In genomic region chr6:107576852-107577251, GRCh38 we compare ENCODE assay signal across 18 cellular contexts.
DNase-seq lines count a peak whose midpoint lies in the region; ATAC-seq, FAIRE-seq and TF ChIP-seq lines count a peak whose summit lies in the region.
"Had no signal": no experiment of that assay in that cellular context is flagged by ENCODE, and none has a peak within 500 bp of the region (broad histone marks: within the 10 kb centered on the region; RNA-seq: fewer than 3 reads in every experiment).

No MANE protein-coding gene starts in this region.

- CTCF ChIA-PET in endothelial cell of umbilical vein (lab: Charles Lee) = interaction anchor here (1.0 to 1.4 kb wide), 2 partner anchors 9 to 25 kb away, joined by 3 to 7 read pairs; no protein-coding TSS in a partner anchor

- no peaks in the 10 kb centered on the region for H3K9me1 ChIP-seq in endothelial cell of umbilical vein (replicated peaks; ENCODE audit: control insufficient read depth, extremely low read depth, insufficient read depth, low read length)

- BruUV-seq in endothelial cell of umbilical vein (replicated peaks; lab: Mats Ljungman, UMichigan) = no TSS peak

- DNase-seq in NCI-H82 (lab: John Stamatoyannopoulos, UW) = peak; percentile 46
- no peak for DNase-seq in NCI-H82 treated with DMSO at 0.1 percent for 48 hours (lab: John Stamatoyannopoulos, UW; ENCODE audit: unreplicated experiment)
- peak; percentile 19 for DNase-seq in NCI-H226
- DNase-seq in endothelial cell of umbilical vein (ENCODE audit: low read depth, low spot score) = peak; percentile 50
- no peak for DNase-seq in nephron progenitor cell
- DNase-seq in LoVo (ENCODE audit: low spot score) = no peak
- no peak for DNase-seq in effector CD8-positive, alpha-beta T cell (lab: John Stamatoyannopoulos, UW)
- DNase-seq: activated CD4-positive, alpha-beta T cell treated with anti-CD3 and anti-CD28 coated beads, Interleukin-2, amount 10 ng/mL, durations not matched to agents 7 days and 5 days; Caco-2; NCI-H1048; nucleus accumbens; stimulated activated CD4-positive, alpha-beta T cell treated with anti-CD3 and anti-CD28 coated beads, Interleukin-12 subunit alpha, Interleukin-12 subunit beta, amount 100 ng/mL, for 4 hours; T-helper 1 cell; thyroid gland had no signal

- TF ChIP-seq POLR2A in endothelial cell of umbilical vein (IDR thresholded peaks at IDR 0.05; ENCODE audit: low read depth, low read length) = no peak

- dilution Hi-C loops in endothelial cell of umbilical vein (cut with MboI; ENCODE audit: extremely low pct_ligation_motif_present, low sequenced_read_pairs) = no loop called here

- H3K36me3 Mint-ChIP-seq in nephron progenitor cell (ENCODE audit: low read depth) = peaks cover 70% of the 10 kb centered on the region

- H3K4me2 ChIP-seq in endothelial cell of umbilical vein (ENCODE audit: insufficient read depth, low read length) = no peak overlapping the region

- H3K27me3 ChIP-seq in endothelial cell of umbilical vein (ENCODE audit: control insufficient read depth in 2 of 2, insufficient read depth in 2 of 2, low read length in 2 of 2) = no peaks in the 10 kb centered on the region
- H3K27me3 ChIP-seq: thyroid gland had no signal

- H3K79me2 ChIP-seq in endothelial cell of umbilical vein (ENCODE audit: control insufficient read depth, insufficient read depth, low read length) = no peaks in the 10 kb centered on the region

- H3K9me3 ChIP-seq in endothelial cell of umbilical vein (replicated peaks; ENCODE audit: control insufficient read depth, insufficient read depth, low read length) = no peaks in the 10 kb centered on the region
- H3K9me3 ChIP-seq: Caco-2, thyroid gland had no signal

- FAIRE-seq in endothelial cell of umbilical vein (lab: Jason Lieb, UNC) = no peak
- FAIRE-seq: endometrium had no signal

- H3K27ac Mint-ChIP-seq in nephron progenitor cell = peak overlapping the region; percentile 89
- H3K27ac Mint-ChIP-seq: activated CD4-positive, alpha-beta T cell treated with anti-CD3 and anti-CD28 coated beads, Interleukin-2, amount 10 ng/mL, durations not matched to agents 7 days and 5 days had no signal

- intact Hi-C loops in endothelial cell of umbilical vein (cut with micrococcal nuclease) = no loop called here

- H3K36me3 ChIP-seq in endothelial cell of umbilical vein (ENCODE audit: control insufficient read depth in 2 of 2, extremely low read depth in 1 of 2, insufficient read depth in 2 of 2, low read length in 2 of 2) = no peaks in the 10 kb centered on the region
- H3K36me3 ChIP-seq: thyroid gland had no signal

- POLR2A ChIA-PET in endothelial cell of umbilical vein (lab: Charles Lee) = no interaction called here

- no peak overlapping the region for H3K27ac ChIP-seq in endothelial cell of umbilical vein (ENCODE audit: insufficient read depth, low read depth, low read length)
- H3K27ac ChIP-seq: 22Rv1, thyroid gland had no signal

- peaks cover 75% of the 10 kb centered on the region for H3K4me1 Mint-ChIP-seq in nephron progenitor cell
- H3K4me1 Mint-ChIP-seq: activated CD4-positive, alpha-beta T cell treated with anti-CD3 and anti-CD28 coated beads, Interleukin-2, amount 10 ng/mL, durations not matched to agents 7 days and 5 days had no signal

- no peak overlapping the region for H2AFZ ChIP-seq in endothelial cell of umbilical vein (ENCODE audit: low read depth, low read length)

- H3K27me3 Mint-ChIP-seq in nephron progenitor cell (ENCODE audit: low read depth, poor library complexity) = peaks cover 4% of the 10 kb centered on the region

- H3K4me3 ChIP-seq in endothelial cell of umbilical vein (replicated peaks in 1 of 3; ENCODE audit: insufficient read depth in 1 of 3, low read depth in 1 of 3, low read length in 3 of 3) = no peak overlapping the region
- H3K4me3 ChIP-seq: lung, thyroid gland had no signal

- no peak for ATAC-seq in GM21423 (IDR thresholded peaks at IDR 0.05; ENCODE audit: unreplicated experiment)

- no peak overlapping the region for H3K9ac ChIP-seq in endothelial cell of umbilical vein (replicated peaks; ENCODE audit: extremely low read depth, insufficient read depth, low read length)

- H3K4me3 Mint-ChIP-seq in nephron progenitor cell = no peak overlapping the region
- H3K4me3 Mint-ChIP-seq: activated CD4-positive, alpha-beta T cell treated with anti-CD3 and anti-CD28 coated beads, Interleukin-2, amount 10 ng/mL, durations not matched to agents 7 days and 5 days had no signal

- H3K4me1 ChIP-seq in endothelial cell of umbilical vein (ENCODE audit: control insufficient read depth, extremely low read depth, insufficient read depth, low read length) = no peaks in the 10 kb centered on the region
- H3K4me1 ChIP-seq: Caco-2, thyroid gland had no signal

- no peaks in the 10 kb centered on the region for H4K20me1 ChIP-seq in endothelial cell of umbilical vein (replicated peaks; ENCODE audit: control insufficient read depth, extremely low read depth, insufficient read depth, low read length)

- TF ChIP-seq CTCF in endothelial cell of umbilical vein (IDR thresholded peaks at IDR 0.05; ENCODE audit: extremely low read depth in 1 of 2, insufficient read depth in 1 of 2, low read depth in 1 of 2, low read length in 2 of 2) = no peak
- no peak for TF ChIP-seq CTCF in nephron progenitor cell (IDR thresholded peaks at IDR 0.05)

- no peaks in the 10 kb centered on the region for H3K9me3 Mint-ChIP-seq in nephron progenitor cell
- H3K9me3 Mint-ChIP-seq: activated CD4-positive, alpha-beta T cell treated with anti-CD3 and anti-CD28 coated beads, Interleukin-2, amount 10 ng/mL, durations not matched to agents 7 days and 5 days had no signal

TF ChIP-seq in endothelial cell of umbilical vein, 7 proteins besides CTCF, POLR2A, EP300 and RAD21:
- TF ChIP-seq POLR2AphosphoS5 (IDR thresholded peaks at IDR 0.05; ENCODE audit: insufficient read depth, low read depth, low read length) = no peak
- no peak for TF ChIP-seq MYC (IDR thresholded peaks at IDR 0.05; ENCODE audit: low read depth, low read length)
- no peak for TF ChIP-seq MAX (IDR thresholded peaks at IDR 0.05; ENCODE audit: insufficient read depth, insufficient read length)
- TF ChIP-seq JUN (IDR thresholded peaks at IDR 0.05; ENCODE audit: borderline replicate concordance, insufficient read depth, insufficient read length, low read depth) = peak; percentile 38
- no peak for TF ChIP-seq EZH2 (IDR thresholded peaks at IDR 0.05; ENCODE audit: borderline replicate concordance, low read depth, low read length, severe bottlenecking)
- TF ChIP-seq GATA2 (IDR thresholded peaks at IDR 0.05; ENCODE audit: insufficient read depth, insufficient read length, low read depth, low read length) = no peak
- TF ChIP-seq FOS (IDR thresholded peaks at IDR 0.05; ENCODE audit: borderline replicate concordance, insufficient read depth, low read length) = peak; percentile 73

Comparison
In these comparisons a context has a peak if more than half of its experiments do, and no peak if none do; other contexts are left out.
1. DNase-seq: peak in NCI-H82 (single experiment), NCI-H226 (single experiment) and endothelial cell of umbilical vein (single experiment); none in NCI-H82 treated with DMSO at 0.1 percent for 48 hours (single experiment), nephron progenitor cell (single experiment), LoVo (single experiment) and effector CD8-positive, alpha-beta T cell (single experiment).